Comparison of ENCODE assay signal across 8 cellular contexts in genomic region chr10:86520871-86521619, GRCh38. TPM values are rescaled to one million over a fixed set of nuclear protein-coding genes. Genes with fewer than 3 reads are reported as not detected.
DNase-seq lines count a peak whose midpoint lies in the region; ATAC-seq and TF ChIP-seq lines count a peak whose summit lies in the region.

No MANE protein-coding gene starts in this region.

- peaks cover 4% of the 10 kb centered on the region for H3K36me3 Mint-ChIP-seq in IgD-negative memory B cell

- TF ChIP-seq CTCF in GM06990 (IDR thresholded peaks at IDR 0.05; ENCODE audit: insufficient read depth, low read length, poor library complexity, severe bottlenecking) (no peak), dorsolateral prefrontal cortex (IDR thresholded peaks at IDR 0.05 in 54 of 56, conservative IDR thresholded peaks at IDR 0.05 in 2 of 56; ENCODE audit: low read depth in 1 of 56, partially characterized antibody in 56 of 56) (no peak), lower lobe of right lung (IDR thresholded peaks at IDR 0.05) (no peak)

- peak overlapping the region; percentile 92 to 97 (median 96) for H3K4me3 Mint-ChIP-seq in IgD-negative memory B cell

- H3K27ac ChIP-seq in dorsolateral prefrontal cortex (peak overlapping the region; percentile 62 to 97 (median 91)), lower lobe of right lung (peak overlapping the region; percentile 97)

- intact Hi-C loops in dorsolateral prefrontal cortex (cut with DNase I) = loop anchor here (1.0 to 10.0 kb wide), 3 partner anchors 64 to 164 kb away; no protein-coding TSS in a partner anchor
- intact Hi-C loops in lower lobe of right lung (cut with DNase I) = no loop called here

- no peaks in the 10 kb centered on the region for H3K9me3 Mint-ChIP-seq in IgD-negative memory B cell

- no peaks in the 10 kb centered on the region for H3K9me3 ChIP-seq in lower lobe of right lung

- no peaks in the 10 kb centered on the region; the same call in 1 of the 2 replicates for H3K36me3 ChIP-seq in GM06990 (ENCODE audit: control insufficient read depth, insufficient read depth, low read length)
- H3K36me3 ChIP-seq in lower lobe of right lung = peaks cover 18% of the 10 kb centered on the region

- H3K4me1 Mint-ChIP-seq in IgD-negative memory B cell = peaks cover 26 to 42% (median 33%) of the 10 kb centered on the region in 3 donors

- H3K27me3 ChIP-seq in GM06990 (replicated peaks; ENCODE audit: control insufficient read depth, insufficient read depth, low read length) = no peaks in the 10 kb centered on the region
- no peaks in the 10 kb centered on the region for H3K27me3 ChIP-seq in dorsolateral prefrontal cortex
- no peaks in the 10 kb centered on the region for H3K27me3 ChIP-seq in lower lobe of right lung (ENCODE audit: low read depth)

- H3K27ac Mint-ChIP-seq in IgD-negative memory B cell = peak overlapping the region; percentile 71 to 97 (median 86)

- DNase-seq in GM06990 (ENCODE audit: extremely low read depth, insufficient read length) (peak; percentile 54), dorsolateral prefrontal cortex (peak in 5 of 10 donors; percentile 13 to 47 (median 44)), lower lobe of right lung (peak; percentile 73)
- DNase-seq in activated CD4-positive, alpha-beta T cell treated with anti-CD3 and anti-CD28 coated beads for 4 hours = peak; percentile 10 to 31
- DNase-seq in stimulated activated CD8-positive, alpha-beta memory T cell treated with anti-CD3 and anti-CD28 coated beads, Interleukin-4, amount 100 ng/mL, for 48 hours = peak; percentile 70

- no peaks in the 10 kb centered on the region for H3K27me3 Mint-ChIP-seq in IgD-negative memory B cell

- H3K4me3 ChIP-seq in GM06990 (replicated peaks; ENCODE audit: low read depth, low read length) (peak overlapping the region; percentile 90), dorsolateral prefrontal cortex (peak overlapping the region; percentile 68 to 100 (median 96)), lower lobe of right lung (peak overlapping the region; percentile 99)

- peaks cover 70% of the 10 kb centered on the region for H3K4me1 ChIP-seq in lower lobe of right lung

- peak; percentile 20 for ATAC-seq in GM21619 (IDR thresholded peaks at IDR 0.05; ENCODE audit: unreplicated experiment)
- peak; percentile 68 to 70 for ATAC-seq in lower lobe of right lung
- no peak for ATAC-seq in HG03108 (IDR thresholded peaks at IDR 0.05; ENCODE audit: unreplicated experiment)

RNA-seq across cellular contexts. Expression of gene WAPL, which starts 0.5 kb away (rescaled TPM):
- polyA plus RNA-seq in IgD-negative memory B cell = 32.8 TPM
- total RNA-seq in dorsolateral prefrontal cortex (10 to 100 TPM; 25.8 to 40.0 (median 32.6) TPM), lower lobe of right lung (38.2 TPM)
